ENCODE assay signal across 25 cellular contexts in the genomic region with DNA sequence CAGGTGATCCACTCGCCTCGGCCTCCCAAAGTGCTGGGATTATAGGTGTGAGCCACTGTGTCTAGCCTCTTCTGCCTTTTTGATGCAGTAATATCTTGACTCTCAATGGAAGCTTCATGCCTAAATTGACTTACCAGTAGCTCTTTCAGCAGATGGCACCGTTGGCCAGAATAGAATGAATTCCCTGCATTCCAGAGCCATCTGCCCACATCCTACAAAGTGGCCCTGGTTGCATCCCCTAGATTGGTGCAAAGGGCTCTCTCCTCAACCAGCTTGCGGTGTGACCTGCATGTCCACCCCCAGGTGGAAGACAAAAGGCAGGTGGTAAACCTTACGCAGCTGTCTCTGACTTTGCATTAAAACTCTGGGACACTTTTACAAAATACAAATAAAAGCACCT. TPM values are rescaled to one million over a fixed set of nuclear protein-coding genes. Genes with fewer than 3 reads are reported as not detected.
DNase-seq lines count a peak whose midpoint lies in the region; ATAC-seq and TF ChIP-seq lines count a peak whose summit lies in the region.
"Had no signal": no experiment of that assay in that cellular context is flagged by ENCODE, and none has a peak within 500 bp of the region (broad histone marks: within the 10 kb centered on the region; RNA-seq: fewer than 3 reads in every experiment).

No MANE protein-coding gene starts in this region.

- intact Hi-C loops in activated CD8-positive, alpha-beta T cell treated with anti-CD3 and anti-CD28 coated beads for 36 hours (cut with micrococcal nuclease), result no loop called here

- H3K4me1 ChIP-seq in SJSA1 (replicated peaks), result peaks cover 41% of the 10 kb centered on the region
- H3K4me1 ChIP-seq: SJCRH30 had no signal

- no peaks in the 10 kb centered on the region for H3K36me3 Mint-ChIP-seq in activated CD8-positive, alpha-beta T cell treated with anti-CD3 and anti-CD28 coated beads, Interleukin-2, amount 10 ng/mL, durations not matched to agents 7 days and 5 days (ENCODE audit: low read depth)
- H3K36me3 Mint-ChIP-seq in activated CD8-positive, alpha-beta T cell treated with anti-CD3 and anti-CD28 coated beads for 36 hours (ENCODE audit: low read depth), result no peaks in the 10 kb centered on the region
- no peaks in the 10 kb centered on the region for H3K36me3 Mint-ChIP-seq in type B pancreatic cell
- H3K36me3 Mint-ChIP-seq: CD8-positive, alpha-beta T cell had no signal

- ATAC-seq in activated CD8-positive, alpha-beta T cell treated with anti-CD3 and anti-CD28 coated beads, Interleukin-2, amount 10 ng/mL, durations not matched to agents 7 days and 5 days, result no peak
- ATAC-seq in activated CD8-positive, alpha-beta T cell treated with anti-CD3 and anti-CD28 coated beads for 36 hours, result no peak
- no peak for ATAC-seq in GM19397 (IDR thresholded peaks at IDR 0.05; ENCODE audit: unreplicated experiment)
- ATAC-seq in GM18519 (IDR thresholded peaks at IDR 0.05; ENCODE audit: low FRiP score, unreplicated experiment), result no peak
- ATAC-seq: CD8-positive, alpha-beta T cell had no signal

- H3K27ac ChIP-seq in SJSA1, result peak overlapping the region; percentile 52
- H3K27ac ChIP-seq: 22Rv1, GM23248, Peyer's patch, SJCRH30 had no signal

- H3K36me3 ChIP-seq in SJSA1, result peaks cover 4% of the 10 kb centered on the region
- H3K36me3 ChIP-seq: Peyer's patch, SJCRH30 had no signal

- no peak for TF ChIP-seq CTCF in activated CD8-positive, alpha-beta T cell treated with anti-CD3 and anti-CD28 coated beads for 36 hours (IDR thresholded peaks at IDR 0.05)
- TF ChIP-seq CTCF in type B pancreatic cell (conservative IDR thresholded peaks at IDR 0.05), result no peak

- DNase-seq in activated CD8-positive, alpha-beta T cell treated with anti-CD3 and anti-CD28 coated beads, Interleukin-2, amount 10 ng/mL, durations not matched to agents 7 days and 5 days, result peak; percentile 9
- no peak for DNase-seq in activated CD8-positive, alpha-beta T cell treated with anti-CD3 and anti-CD28 coated beads for 36 hours
- DNase-seq in SJSA1 (ENCODE audit: low read depth in 1 of 2, low spot score in 2 of 2) (no peak), myocyte (ENCODE audit: low read depth) (peak; percentile 20), type B pancreatic cell (ENCODE audit: extremely low spot score, unreplicated experiment) (peak; percentile 24), SK-N-DZ (ENCODE audit: low spot score) (no peak)
- DNase-seq: ACHN; AML-193; C1 segment of cervical spinal cord; GDM1; KBM-7; NCI-H1105 treated with DMSO at 0.1 percent for 48 hours; NCI-H2081; NCI-H2171; NCI-H345; NCI-H524; NCI-H774; NK-92 treated with Interleukin-12 subunit alpha and Interleukin-12 subunit beta, amount 100 ng/mL, for 24 hours; Peyer's patch; SJCRH30 had no signal

- H3K4me3 Mint-ChIP-seq in activated CD8-positive, alpha-beta T cell treated with anti-CD3 and anti-CD28 coated beads, Interleukin-2, amount 10 ng/mL, durations not matched to agents 7 days and 5 days, result no peak overlapping the region
- no peak overlapping the region for H3K4me3 Mint-ChIP-seq in activated CD8-positive, alpha-beta T cell treated with anti-CD3 and anti-CD28 coated beads for 36 hours
- H3K4me3 Mint-ChIP-seq in type B pancreatic cell, result no peak overlapping the region
- H3K4me3 Mint-ChIP-seq: CD8-positive, alpha-beta T cell had no signal

- POLR2A ChIA-PET in activated CD8-positive, alpha-beta T cell treated with anti-CD3 and anti-CD28 coated beads, Interleukin-2, amount 10 ng/mL, durations not matched to agents 7 days and 5 days (lab: Charles Lee), result no interaction called here
- POLR2A ChIA-PET in activated CD8-positive, alpha-beta T cell treated with anti-CD3 and anti-CD28 coated beads for 36 hours (lab: Charles Lee), result no interaction called here

- peaks cover 11% of the 10 kb centered on the region for H3K27me3 Mint-ChIP-seq in activated CD8-positive, alpha-beta T cell treated with anti-CD3 and anti-CD28 coated beads, Interleukin-2, amount 10 ng/mL, durations not matched to agents 7 days and 5 days (ENCODE audit: low read depth)
- peaks cover 4% of the 10 kb centered on the region for H3K27me3 Mint-ChIP-seq in activated CD8-positive, alpha-beta T cell treated with anti-CD3 and anti-CD28 coated beads for 36 hours
- H3K27me3 Mint-ChIP-seq in type B pancreatic cell, result peaks cover 7% of the 10 kb centered on the region

- no peaks in the 10 kb centered on the region for H3K4me1 Mint-ChIP-seq in activated CD8-positive, alpha-beta T cell treated with anti-CD3 and anti-CD28 coated beads, Interleukin-2, amount 10 ng/mL, durations not matched to agents 7 days and 5 days (ENCODE audit: low read depth)
- H3K4me1 Mint-ChIP-seq in activated CD8-positive, alpha-beta T cell treated with anti-CD3 and anti-CD28 coated beads for 36 hours (ENCODE audit: low read depth), result no peaks in the 10 kb centered on the region
- H3K4me1 Mint-ChIP-seq in type B pancreatic cell (ENCODE audit: unreplicated experiment), result no peaks in the 10 kb centered on the region

- H3K9me3 ChIP-seq in SJSA1 (replicated peaks), result no peaks in the 10 kb centered on the region
- H3K9me3 ChIP-seq: Peyer's patch, SJCRH30 had no signal

- no peak overlapping the region for H3K4me3 ChIP-seq in SJSA1
- H3K4me3 ChIP-seq: GM23248, Peyer's patch, SJCRH30 had no signal

- CTCF ChIA-PET in activated CD8-positive, alpha-beta T cell treated with anti-CD3 and anti-CD28 coated beads, Interleukin-2, amount 10 ng/mL, durations not matched to agents 7 days and 5 days (lab: Charles Lee), result interaction anchor here (1.8 kb wide), 1 partner anchor 81 kb away, joined by 7 read pairs; no protein-coding TSS in a partner anchor
- CTCF ChIA-PET in activated CD8-positive, alpha-beta T cell treated with anti-CD3 and anti-CD28 coated beads for 36 hours (lab: Charles Lee), result interaction anchor here (0.8 to 2.0 kb wide), 2 partner anchors 92 to 94 kb away, joined by 3 to 6 read pairs; no protein-coding TSS in a partner anchor

- H3K9me3 Mint-ChIP-seq in activated CD8-positive, alpha-beta T cell treated with anti-CD3 and anti-CD28 coated beads, Interleukin-2, amount 10 ng/mL, durations not matched to agents 7 days and 5 days (ENCODE audit: insufficient read depth), result no peaks in the 10 kb centered on the region
- H3K9me3 Mint-ChIP-seq in activated CD8-positive, alpha-beta T cell treated with anti-CD3 and anti-CD28 coated beads for 36 hours, result no peaks in the 10 kb centered on the region
- H3K9me3 Mint-ChIP-seq in type B pancreatic cell, result peaks cover 3% of the 10 kb centered on the region
- H3K9me3 Mint-ChIP-seq: CD8-positive, alpha-beta T cell had no signal

- no peak overlapping the region for H3K27ac Mint-ChIP-seq in activated CD8-positive, alpha-beta T cell treated with anti-CD3 and anti-CD28 coated beads, Interleukin-2, amount 10 ng/mL, durations not matched to agents 7 days and 5 days
- H3K27ac Mint-ChIP-seq in activated CD8-positive, alpha-beta T cell treated with anti-CD3 and anti-CD28 coated beads for 36 hours, result no peak overlapping the region
- H3K27ac Mint-ChIP-seq in type B pancreatic cell, result no peak overlapping the region
- H3K27ac Mint-ChIP-seq: CD8-positive, alpha-beta T cell had no signal

- H3K27me3 ChIP-seq in SJSA1 (replicated peaks), result no peaks in the 10 kb centered on the region
- H3K27me3 ChIP-seq: SJCRH30 had no signal

RNA-seq across cellular contexts. Expression of a gene that starts 4.4 kb away (rescaled TPM):
- under 1 TPM in 1 of 2 experiments, not detected in 1; 0.18 TPM for total RNA-seq in activated CD8-positive, alpha-beta T cell treated with anti-CD3 and anti-CD28 coated beads, Interleukin-2, amount 10 ng/mL, durations not matched to agents 7 days and 5 days
- under 1 TPM; 0.16 to 0.23 TPM for total RNA-seq in activated CD8-positive, alpha-beta T cell treated with anti-CD3 and anti-CD28 coated beads for 36 hours
- 4.4 and 6.1 TPM in 2 replicates for total RNA-seq in SJSA1 (2014; rRNA removed; shearing (Covaris generic))
- total RNA-seq in myocyte (0.94 and 2.3 TPM in 2 replicates), type B pancreatic cell (ENCODE audit: low replicate concordance) (10.2 and 21.8 TPM in 2 replicates)
- polyA plus RNA-seq in myocyte (2012), result 1.8 TPM
- polyA plus RNA-seq in SK-N-DZ (2014; cell fraction: cytosol; rRNA removed), result 10.3 and 11.8 TPM in 2 replicates
- polyA plus RNA-seq in SK-N-DZ (2014; cell fraction: nucleus; rRNA removed), result 8.2 and 11.8 TPM in 2 replicates

Comparison
In these comparisons a context has a peak if more than half of its experiments do, and no peak if none do; other contexts are left out.
1. DNase-seq: peak in activated CD8-positive, alpha-beta T cell treated with anti-CD3 and anti-CD28 coated beads, Interleukin-2, amount 10 ng/mL, durations not matched to agents 7 days and 5 days (single experiment), myocyte (single experiment) and type B pancreatic cell (single experiment); none in activated CD8-positive, alpha-beta T cell treated with anti-CD3 and anti-CD28 coated beads for 36 hours (single experiment), SJSA1 (0 of 2) and SK-N-DZ (single experiment).